In genomic region chr6:167647333-167647732, GRCh38 we compare ENCODE assay signal across 3 cellular contexts.
TF ChIP-seq lines count a peak whose summit lies in the region.

No MANE protein-coding gene starts in this region.

TF ChIP-seq in liver, 16 proteins besides CTCF, POLR2A, EP300 and RAD21 (continued from another document):
- peak; percentile 38 for TF ChIP-seq MAX (IDR thresholded peaks at IDR 0.05)

TF ChIP-seq in HepG2, 621 proteins besides CTCF, POLR2A, EP300 and RAD21 (continued from another document):
- TF ChIP-seq SIN3B (IDR thresholded peaks at IDR 0.05; ENCODE audit: low read length) = no peak
- TF ChIP-seq GMEB2 (CRISPR knock-in tag; IDR thresholded peaks at IDR 0.05; ENCODE audit: low read depth) = no peak

TF ChIP-seq in endothelial cell of umbilical vein, 7 proteins besides CTCF, POLR2A, EP300 and RAD21 (continued from another document):
- TF ChIP-seq MAX (IDR thresholded peaks at IDR 0.05; ENCODE audit: insufficient read depth, insufficient read length) (no peak), EZH2 (IDR thresholded peaks at IDR 0.05; ENCODE audit: borderline replicate concordance, low read depth, low read length, severe bottlenecking) (no peak), GATA2 (IDR thresholded peaks at IDR 0.05; ENCODE audit: insufficient read depth, insufficient read length, low read depth, low read length) (no peak)
TF ChIP-seq in endothelial cell of umbilical vein: peak in this region for 2.
